In the genomic region with DNA sequence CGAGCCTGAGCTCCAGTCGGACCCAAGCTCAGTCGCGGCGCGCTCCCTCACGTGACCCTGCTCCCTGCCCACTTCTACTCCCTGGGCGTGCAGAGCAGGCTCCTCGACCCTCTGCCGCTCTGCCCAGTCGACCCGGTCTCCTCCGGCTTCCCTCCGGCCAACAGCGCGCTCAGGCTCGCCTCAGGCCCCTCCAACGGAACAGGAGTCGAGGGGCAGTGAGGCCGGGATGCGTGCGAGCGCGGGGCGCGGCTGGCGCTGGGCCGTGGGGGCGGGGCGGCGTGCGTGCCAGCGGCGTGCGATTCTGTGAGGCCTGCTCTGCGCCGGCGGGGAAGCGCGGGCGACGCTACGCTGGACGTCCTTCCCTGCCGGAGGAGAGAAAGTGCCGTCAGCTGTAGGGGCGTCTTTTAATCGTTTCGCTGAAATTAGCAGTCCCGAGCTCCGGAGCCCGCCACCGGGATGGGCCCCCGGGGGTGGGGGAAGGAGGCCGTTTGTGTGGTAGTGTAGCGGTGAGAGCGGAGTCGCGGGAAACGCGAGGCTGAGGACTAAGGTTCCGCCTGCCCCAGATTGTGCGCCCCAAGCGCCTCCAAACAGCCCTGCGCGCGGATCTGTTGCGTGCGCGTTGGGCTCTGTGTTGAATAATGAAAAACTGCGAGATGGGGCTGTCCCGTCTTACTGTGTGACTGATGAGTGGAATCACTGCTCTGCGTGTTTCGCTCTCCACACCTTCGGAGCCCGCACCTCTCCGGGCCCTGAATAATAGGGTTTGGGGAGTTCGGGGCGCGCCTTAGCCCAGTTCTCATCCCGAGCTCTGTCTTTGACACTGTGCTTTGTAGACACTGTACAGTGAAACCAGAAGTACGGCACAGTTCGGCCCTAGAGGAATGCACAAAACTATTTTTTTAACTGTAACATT, we compare ENCODE assay signal across 8 cellular contexts. TPM values are rescaled to one million over a fixed set of nuclear protein-coding genes. Genes with fewer than 3 reads are reported as not detected.
DNase-seq lines count a peak whose midpoint lies in the region; ATAC-seq and TF ChIP-seq lines count a peak whose summit lies in the region.

A gene with protein sequence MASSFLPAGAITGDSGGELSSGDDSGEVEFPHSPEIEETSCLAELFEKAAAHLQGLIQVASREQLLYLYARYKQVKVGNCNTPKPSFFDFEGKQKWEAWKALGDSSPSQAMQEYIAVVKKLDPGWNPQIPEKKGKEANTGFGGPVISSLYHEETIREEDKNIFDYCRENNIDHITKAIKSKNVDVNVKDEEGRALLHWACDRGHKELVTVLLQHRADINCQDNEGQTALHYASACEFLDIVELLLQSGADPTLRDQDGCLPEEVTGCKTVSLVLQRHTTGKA (minus strand): TSS at position 217 of the 913 bp plus-strand sequence. CDS start 311 bp downstream, outside the sequence.

- TF ChIP-seq CTCF in colonic mucosa (IDR thresholded peaks at IDR 0.05), result no peak

- H4K20me1 ChIP-seq in BLaER1 treated with 17β-estradiol and CSF1 and Interleukin-3, amounts not matched to agents 10 nM and 100 nM, result peaks cover 0 to 40% (median 3%) of the 10 kb centered on the region in 11 experiments; a peak in 8 of 22 replicates

- H3K4me3 ChIP-seq in BLaER1 treated with 17β-estradiol and CSF1 and Interleukin-3, amounts not matched to agents 10 nM and 100 nM, result peak within 1 kb of the TSS; percentile 75 to 94 (median 82)
- H3K4me3 ChIP-seq in colonic mucosa, result peak within 1 kb of the TSS; percentile 85

- peaks cover 21 to 41% (median 34%) of the 10 kb centered on the region in 10 experiments for H3K4me1 ChIP-seq in BLaER1 treated with 17β-estradiol and CSF1 and Interleukin-3, amounts not matched to agents 10 nM and 100 nM
- H3K4me1 ChIP-seq in colonic mucosa, result peaks cover 3% of the 10 kb centered on the region

- H3K4me2 ChIP-seq in BLaER1 treated with 17β-estradiol and CSF1 and Interleukin-3, amounts not matched to agents 10 nM and 100 nM, result peak within 1 kb of the TSS; percentile 67 to 96 (median 91)

- peak; percentile 90 for ATAC-seq in HG03432 (IDR thresholded peaks at IDR 0.05; ENCODE audit: unreplicated experiment)

- H3K9me3 ChIP-seq in BLaER1 treated with 17β-estradiol and CSF1 and Interleukin-3, amounts not matched to agents 10 nM and 100 nM (replicated peaks in 1 of 11), result no peaks in the 10 kb centered on the region
- H3K9me3 ChIP-seq in colonic mucosa, result no peaks in the 10 kb centered on the region

- peaks cover 5 to 27% (median 12%) of the 10 kb centered on the region in 11 experiments; a peak in 15 of 22 replicates for H3K36me3 ChIP-seq in BLaER1 treated with 17β-estradiol and CSF1 and Interleukin-3, amounts not matched to agents 10 nM and 100 nM
- H3K36me3 ChIP-seq in colonic mucosa, result no peaks in the 10 kb centered on the region

- no peaks in the 10 kb centered on the region for H3K27me3 ChIP-seq in BLaER1 treated with 17β-estradiol and CSF1 and Interleukin-3, amounts not matched to agents 10 nM and 100 nM
- no peaks in the 10 kb centered on the region for H3K27me3 ChIP-seq in colonic mucosa

- DNase-seq in NCI-H510A (lab: John Stamatoyannopoulos, UW) (peak; percentile 85), colonic mucosa (peak; percentile 83), left kidney (ENCODE audit: low read depth, low spot score) (peak; percentile 94)
- peak; percentile 92 for DNase-seq in activated CD4-positive, alpha-beta T cell treated with anti-CD3 and anti-CD28 coated beads for 48 hours
- peak; percentile 88 to 89 for DNase-seq in stimulated activated CD4-positive, alpha-beta T cell treated with anti-CD3 and anti-CD28 coated beads, Interleukin-2, amount 100 ng/mL, for 24 hours

- peak within 1 kb of the TSS; percentile 78 to 94 (median 91) for H3K9ac ChIP-seq in BLaER1 treated with 17β-estradiol and CSF1 and Interleukin-3, amounts not matched to agents 10 nM and 100 nM
- H3K9ac ChIP-seq in colonic mucosa (ENCODE audit: low read depth in 2 of 2, low read length in 2 of 2), result peak within 1 kb of the TSS; percentile 90 to 98

- peak within 1 kb of the TSS; percentile 79 to 94 (median 89) for H3K27ac ChIP-seq in BLaER1 treated with 17β-estradiol and CSF1 and Interleukin-3, amounts not matched to agents 10 nM and 100 nM
- H3K27ac ChIP-seq in colonic mucosa, result peak within 1 kb of the TSS; percentile 92

- intact Hi-C loops in colonic mucosa (cut with DNase I), result no loop called here

- peak; percentile 87 for TF ChIP-seq POLR2A in GM19193 (IDR thresholded peaks at IDR 0.05; ENCODE audit: extremely low read depth, insufficient read depth, insufficient read length)

RNA-seq across cellular contexts. Expression of the gene that starts here (rescaled TPM):
- 10 to 100 TPM; 16.1 to 25.8 TPM for total RNA-seq in colonic mucosa

Comparison
In these comparisons a context has a peak if more than half of its experiments do, and no peak if none do; other contexts are left out.
1. Peak in every context shown above with its lines: DNase-seq, ATAC-seq, H3K4me3 ChIP-seq and H3K27ac ChIP-seq.